Comparison of ENCODE assay signal across 1 cellular context in genomic region chr6:31969712-31970603, GRCh38.
TF ChIP-seq lines count a peak whose summit lies in the region.

No MANE protein-coding gene starts in this region.

TF ChIP-seq in K562, 482 proteins besides CTCF, POLR2A, EP300 and RAD21 (continued from another document and continues in another):
- TF ChIP-seq ZBTB11 (CRISPR knock-in tag; IDR thresholded peaks at IDR 0.05) (peak in 1 of 3 experiments; percentile 19; a peak in 2 of 6 replicates), HDGF (IDR thresholded peaks at IDR 0.05) (peak; percentile 57), PURB (CRISPR knock-in tag; IDR thresholded peaks at IDR 0.05; ENCODE audit: low read depth) (no peak), ZNF407 (IDR thresholded peaks at IDR 0.05; ENCODE audit: low read depth) (no peak), ZNF740 (CRISPR knock-in tag; IDR thresholded peaks at IDR 0.05) (peak; percentile 68; the same call in 1 of the 2 replicates), ZNF740 (tag; IDR thresholded peaks at IDR 0.05) (no peak), ZNF124 (CRISPR knock-in tag; IDR thresholded peaks at IDR 0.05) (no peak), SUPT5H (IDR thresholded peaks at IDR 0.05) (peak; percentile 69), GTF2A2 (tag; IDR thresholded peaks at IDR 0.05) (no peak), MAFG (tag; conservative IDR thresholded peaks at IDR 0.05) (peak; percentile 98), SAP30 (IDR thresholded peaks at IDR 0.05; ENCODE audit: borderline replicate concordance, insufficient read depth, low read depth, low read length, poor library complexity, severe bottlenecking) (peak; percentile 6), GATAD2A (IDR thresholded peaks at IDR 0.05) (0 out of 2 replicates have a peak, but pooled peaks have one; percentile 24), CSDE1 (IDR thresholded peaks at IDR 0.05) (no peak), TFAP4 (CRISPR knock-in tag; IDR thresholded peaks at IDR 0.05; ENCODE audit: borderline replicate concordance) (peak; percentile 85; the same call in 1 of the 2 replicates), POLR2B (IDR thresholded peaks at IDR 0.05; ENCODE audit: low read depth, partially characterized antibody) (peak; percentile 28), MXD1 (CRISPR knock-in tag; IDR thresholded peaks at IDR 0.05; ENCODE audit: borderline replicate concordance, poor library complexity, severe bottlenecking) (no peak), ETS1 (conservative IDR thresholded peaks at IDR 0.05; ENCODE audit: control insufficient read depth, low read depth, low read length) (no peak), HEY1 (CRISPR knock-in tag; IDR thresholded peaks at IDR 0.05; ENCODE audit: borderline replicate concordance) (no peak), TEAD4 (IDR thresholded peaks at IDR 0.05; ENCODE audit: low read length) (peak; percentile 67; the same call in 1 of the 2 replicates), TEAD4 (CRISPR knock-in tag; IDR thresholded peaks at IDR 0.05; ENCODE audit: borderline replicate concordance) (no peak), SMAD1 (IDR thresholded peaks at IDR 0.05; ENCODE audit: low read depth, low read length, partially characterized antibody) (peak; percentile 26), SMARCE1 (IDR thresholded peaks at IDR 0.05) (peak; percentile 75; the same call in 1 of the 2 replicates), SIX5 (IDR thresholded peaks at IDR 0.05; ENCODE audit: borderline replicate concordance in 1 of 2, insufficient read depth in 1 of 2, low read depth in 1 of 2, low read length in 2 of 2) (no peak), DLX4 (CRISPR knock-in tag; IDR thresholded peaks at IDR 0.05) (no peak), E2F6 (IDR thresholded peaks at IDR 0.05; ENCODE audit: borderline replicate concordance in 1 of 2, extremely low read depth in 1 of 2, insufficient read depth in 1 of 2, insufficient read length in 1 of 2, low read depth in 1 of 2, low read length in 1 of 2, poor library complexity in 1 of 2, severe bottlenecking in 1 of 2) (peak in 1 of 2 experiments; percentile 22), L3MBTL2 (IDR thresholded peaks at IDR 0.05) (no peak), KDM5B (IDR thresholded peaks at IDR 0.05; ENCODE audit: insufficient replicate concordance, low read depth, low read length) (peak; percentile 4), HDAC1 (IDR thresholded peaks at IDR 0.05) (peak in 1 of 2 experiments; percentile 43; a peak in 1 of 4 replicates), ZNF766 (CRISPR knock-in tag; conservative IDR thresholded peaks at IDR 0.05) (peak; percentile 41; the same call in 1 of the 2 replicates), PHF21A (IDR thresholded peaks at IDR 0.05; ENCODE audit: borderline replicate concordance, low read depth) (peak; percentile 98), ERF (CRISPR knock-in tag; IDR thresholded peaks at IDR 0.05) (0 out of 2 replicates have a peak, but pooled peaks have one; percentile 22), KDM1A (IDR thresholded peaks at IDR 0.05) (peak; percentile 55 to 84; a peak in 3 of 4 replicates), BRCA1 (IDR thresholded peaks at IDR 0.05) (no peak), BRCA1 (CRISPR knock-in tag; IDR thresholded peaks at IDR 0.05) (0 out of 2 replicates have a peak, but pooled peaks have one; percentile 69), ARID3A (IDR thresholded peaks at IDR 0.05; ENCODE audit: borderline replicate concordance, low read depth, low read length) (peak; percentile 68; the same call in 1 of the 2 replicates), BRD9 (IDR thresholded peaks at IDR 0.05; ENCODE audit: low read depth, partially characterized antibody) (peak; percentile 24)
